8 cellular contexts compared by ENCODE assay signal in the genomic region with DNA sequence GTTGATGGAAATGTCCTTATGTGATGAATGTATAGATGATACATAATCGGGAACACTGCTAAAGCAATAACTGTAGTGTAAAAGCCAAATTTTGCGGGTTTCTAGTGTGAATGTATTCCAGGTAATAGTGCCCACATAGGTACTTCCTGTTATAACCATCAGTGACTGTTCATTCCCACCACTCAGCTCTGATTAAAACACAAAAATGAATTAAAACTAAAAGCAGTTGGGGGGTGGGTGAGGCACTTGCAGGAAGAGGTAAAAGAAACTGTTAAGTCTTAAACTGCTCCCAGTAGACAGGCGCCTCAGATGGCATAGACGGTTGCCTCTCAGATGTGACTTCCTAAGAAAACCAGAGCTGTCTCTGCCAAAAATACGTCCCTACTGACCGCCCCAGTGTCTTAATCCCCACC. TPM values are rescaled to one million over a fixed set of nuclear protein-coding genes. Genes with fewer than 3 reads are reported as not detected.
A peak's percentile ranks its signal among the peaks of the same experiment; 100 is the strongest.
DNase-seq lines count a peak whose midpoint lies in the region; ATAC-seq and TF ChIP-seq lines count a peak whose summit lies in the region.

No MANE protein-coding gene starts in this region.

- H3K4me3 ChIP-seq in lower lobe of right lung (peak overlapping the region; percentile 76), tibial nerve (peak overlapping the region in 1 of 4 donors; percentile 93)

- TF ChIP-seq CTCF in lower lobe of right lung (IDR thresholded peaks at IDR 0.05) (no peak), tibial nerve (IDR thresholded peaks at IDR 0.05) (no peak)

- no peak for TF ChIP-seq POLR2A in tibial nerve (IDR thresholded peaks at IDR 0.05)

- peaks cover 43% of the 10 kb centered on the region for H3K4me1 Mint-ChIP-seq in activated naive CD4-positive, alpha-beta T cell treated with anti-CD3 and anti-CD28 coated beads for 36 hours (ENCODE audit: low read depth)
- peaks cover 56% of the 10 kb centered on the region for H3K4me1 Mint-ChIP-seq in activated T-cell treated with anti-CD3 and anti-CD28 coated beads, Interleukin-2, amount 50 U/mL, for 72 hours (ENCODE audit: low read depth)

- peak; percentile 19 to 48 for ATAC-seq in activated T-cell treated with anti-CD3 and anti-CD28 coated beads, Interleukin-2, amount 50 U/mL, for 72 hours (replicated peaks in 1 of 2)
- no peak for ATAC-seq in lower lobe of right lung
- ATAC-seq in HG02885 (IDR thresholded peaks at IDR 0.05; ENCODE audit: poor library complexity, unreplicated experiment): no peak

- H3K4me1 ChIP-seq in lower lobe of right lung (peaks cover 35% of the 10 kb centered on the region), tibial nerve (peaks cover 0 to 11% (median 0%) of the 10 kb centered on the region in 4 donors)

- DNase-seq in activated naive CD4-positive, alpha-beta T cell treated with anti-CD3 and anti-CD28 coated beads for 36 hours: peak; percentile 68
- DNase-seq in activated naive CD4-positive, alpha-beta T cell treated with anti-CD3 and anti-CD28 coated beads, Interleukin-2, amount 50 U/mL, for 16 hours: no peak
- DNase-seq in activated T-cell treated with anti-CD3 and anti-CD28 coated beads, Interleukin-2, amount 50 U/mL, for 72 hours: peak; percentile 24 to 26
- DNase-seq in lower lobe of right lung (no peak), tibial nerve (ENCODE audit: low spot score in 2 of 2) (no peak), NCI-H1417 treated with DMSO at 0.1 percent for 48 hours (lab: John Stamatoyannopoulos, UW) (no peak), EL (no peak)

- H3K36me3 Mint-ChIP-seq in activated naive CD4-positive, alpha-beta T cell treated with anti-CD3 and anti-CD28 coated beads for 36 hours (ENCODE audit: low read depth): peaks cover 26% of the 10 kb centered on the region
- H3K36me3 Mint-ChIP-seq in activated T-cell treated with anti-CD3 and anti-CD28 coated beads, Interleukin-2, amount 50 U/mL, for 72 hours (ENCODE audit: insufficient read depth in 2 of 2): peaks cover 10 to 17% of the 10 kb centered on the region in 2 donors

- no peaks in the 10 kb centered on the region for H3K9me3 ChIP-seq in lower lobe of right lung
- H3K9me3 ChIP-seq in tibial nerve: no peaks in the 10 kb centered on the region

- H3K27me3 Mint-ChIP-seq in activated naive CD4-positive, alpha-beta T cell treated with anti-CD3 and anti-CD28 coated beads for 36 hours (ENCODE audit: low read depth): no peaks in the 10 kb centered on the region
- H3K27me3 Mint-ChIP-seq in activated T-cell treated with anti-CD3 and anti-CD28 coated beads, Interleukin-2, amount 50 U/mL, for 72 hours (ENCODE audit: low read depth): no peaks in the 10 kb centered on the region

- no peaks in the 10 kb centered on the region for H3K27me3 ChIP-seq in lower lobe of right lung (ENCODE audit: low read depth)
- no peaks in the 10 kb centered on the region for H3K27me3 ChIP-seq in tibial nerve

- WGBS in tibial nerve, 2 donors: 76 to 85% methylated on average over 6 of the region's 6 CpGs

- peak overlapping the region; percentile 88 for H3K4me3 Mint-ChIP-seq in activated naive CD4-positive, alpha-beta T cell treated with anti-CD3 and anti-CD28 coated beads for 36 hours
- H3K4me3 Mint-ChIP-seq in activated T-cell treated with anti-CD3 and anti-CD28 coated beads, Interleukin-2, amount 50 U/mL, for 72 hours: peak overlapping the region; percentile 95 to 99

- H3K27ac ChIP-seq in lower lobe of right lung (peak overlapping the region; percentile 96), tibial nerve (peak overlapping the region in 3 of 4 donors; percentile 7 to 96 (median 94))

- H3K9me3 Mint-ChIP-seq in activated naive CD4-positive, alpha-beta T cell treated with anti-CD3 and anti-CD28 coated beads for 36 hours: no peaks in the 10 kb centered on the region
- H3K9me3 Mint-ChIP-seq in activated T-cell treated with anti-CD3 and anti-CD28 coated beads, Interleukin-2, amount 50 U/mL, for 72 hours: peaks cover 0 to 4% of the 10 kb centered on the region in 2 donors

- intact Hi-C loops in activated naive CD4-positive, alpha-beta T cell treated with anti-CD3 and anti-CD28 coated beads for 36 hours (cut with micrococcal nuclease): loop anchor here (1.0 to 5.0 kb wide), 6 partner anchors 26 to 275 kb away; a partner anchor contains a TSS
- intact Hi-C loops in lower lobe of right lung (cut with DNase I): no loop called here

- no peak for TF ChIP-seq EP300 in tibial nerve (IDR thresholded peaks at IDR 0.05)

- peaks cover 1% of the 10 kb centered on the region for H3K36me3 ChIP-seq in lower lobe of right lung
- peaks cover 0 to 5% (median 0%) of the 10 kb centered on the region in 3 donors for H3K36me3 ChIP-seq in tibial nerve

- CTCF ChIA-PET in activated naive CD4-positive, alpha-beta T cell treated with anti-CD3 and anti-CD28 coated beads for 36 hours (lab: Charles Lee): interaction anchor here (0.7 to 2.3 kb wide), 4 partner anchors 44 to 97 kb away, joined by 3 to 9 read pairs (median 6); no protein-coding TSS in a partner anchor

- H3K27ac Mint-ChIP-seq in activated naive CD4-positive, alpha-beta T cell treated with anti-CD3 and anti-CD28 coated beads for 36 hours: peak overlapping the region; percentile 98
- H3K27ac Mint-ChIP-seq in activated T-cell treated with anti-CD3 and anti-CD28 coated beads, Interleukin-2, amount 50 U/mL, for 72 hours: peak overlapping the region; percentile 98

RNA-seq across cellular contexts. Expression of a gene that starts 0.9 kb away (rescaled TPM):
- total RNA-seq in activated naive CD4-positive, alpha-beta T cell treated with anti-CD3 and anti-CD28 coated beads for 36 hours: 10 to 100 TPM; 44.8 to 47.0 TPM
- total RNA-seq in activated T-cell treated with anti-CD3 and anti-CD28 coated beads, Interleukin-2, amount 50 U/mL, for 72 hours: 10 to 100 TPM; 32.5 to 38.1 TPM
- total RNA-seq in lower lobe of right lung (37.4 TPM), tibial nerve (10 to 100 TPM in 3 of 4 donors, 1 to 10 TPM in 1; 6.9 to 16.9 (median 16.3) TPM)

Comparison
In these comparisons a context has a peak if more than half of its experiments do, and no peak if none do; other contexts are left out.
1. DNase-seq: peak in activated naive CD4-positive, alpha-beta T cell treated with anti-CD3 and anti-CD28 coated beads for 36 hours (single experiment) and activated T-cell treated with anti-CD3 and anti-CD28 coated beads, Interleukin-2, amount 50 U/mL, for 72 hours (2 of 2); none in activated naive CD4-positive, alpha-beta T cell treated with anti-CD3 and anti-CD28 coated beads, Interleukin-2, amount 50 U/mL, for 16 hours (single experiment), lower lobe of right lung (single experiment), tibial nerve (0 of 2), NCI-H1417 treated with DMSO at 0.1 percent for 48 hours (single experiment) and EL (single experiment).
2. ATAC-seq: peak in activated T-cell treated with anti-CD3 and anti-CD28 coated beads, Interleukin-2, amount 50 U/mL, for 72 hours (2 of 2); none in lower lobe of right lung (0 of 2) and HG02885 (single experiment).